ENCODE assay signal across 11 cellular contexts in the genomic region with DNA sequence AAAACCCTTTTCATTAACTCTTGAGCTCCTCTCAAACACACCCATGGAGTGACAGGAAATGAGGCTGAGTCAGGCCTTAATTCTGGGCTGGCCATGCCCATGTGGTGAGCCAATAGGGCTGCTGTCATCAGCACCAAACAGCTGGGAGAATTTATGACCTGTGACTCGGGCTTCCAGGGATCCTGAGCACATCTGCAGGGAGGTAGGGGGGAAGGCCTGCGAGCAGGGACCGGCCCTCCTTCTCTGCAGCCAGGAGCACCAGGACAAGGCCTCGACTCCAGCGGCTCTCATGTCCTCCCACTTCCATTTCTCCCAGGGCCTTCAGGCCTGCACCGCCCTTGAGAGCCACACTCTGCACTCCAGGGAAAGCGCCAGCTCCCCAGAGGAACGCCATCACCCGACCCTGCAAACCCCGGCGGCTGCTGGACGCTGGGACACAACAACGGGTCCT. TPM values are rescaled to one million over a fixed set of nuclear protein-coding genes. Genes with fewer than 3 reads are reported as not detected.
DNase-seq lines count a peak whose midpoint lies in the region; ATAC-seq and TF ChIP-seq lines count a peak whose summit lies in the region.
"Had no signal": no experiment of that assay in that cellular context is flagged by ENCODE, and none has a peak within 500 bp of the region (broad histone marks: within the 10 kb centered on the region; RNA-seq: fewer than 3 reads in every experiment).

No MANE protein-coding gene starts in this region.

- H3K4me3 ChIP-seq in HFF-Myc (replicated peaks; ENCODE audit: low read depth, low read length) (no peak overlapping the region), hepatocyte (no peak overlapping the region), upper lobe of left lung (no peak overlapping the region), psoas muscle (no peak overlapping the region)
- H3K4me3 ChIP-seq: ascending aorta, right lobe of liver had no signal

- TF ChIP-seq CTCF in HFF-Myc (IDR thresholded peaks at IDR 0.05; ENCODE audit: low read depth, low read length, missing control alignments) (no peak), hepatocyte (IDR thresholded peaks at IDR 0.05; ENCODE audit: poor library complexity) (no peak), upper lobe of left lung (IDR thresholded peaks at IDR 0.05) (no peak), psoas muscle (IDR thresholded peaks at IDR 0.05) (no peak)

- no peaks in the 10 kb centered on the region for H3K27me3 Mint-ChIP-seq in T-cell
- H3K27me3 Mint-ChIP-seq: activated CD4-positive, alpha-beta T cell treated with anti-CD3 and anti-CD28 coated beads for 36 hours had no signal

- H4K20me1 ChIP-seq in hepatocyte (ENCODE audit: insufficient read depth, poor library complexity, severe bottlenecking) = peaks cover 68% of the 10 kb centered on the region

- H3K9me3 Mint-ChIP-seq in T-cell = no peaks in the 10 kb centered on the region
- H3K9me3 Mint-ChIP-seq: stimulated activated effector memory CD8-positive, alpha-beta T cell treated with anti-CD3 and anti-CD28 coated beads, Interleukin-12 subunit alpha, Interleukin-12 subunit beta, amount 100 ng/mL, for 72 hours had no signal

- WGBS in hepatocyte (ENCODE audit: low lambda C conversion rate, missing lambda C conversion rate) = 68% methylated on average over 13 of the region's 13 CpGs
- WGBS in upper lobe of left lung, 2 donors = 60 to 74% methylated on average over 13 of the region's 13 CpGs
- WGBS in psoas muscle, 3 donors = 52 to 61% (median 55%) methylated on average over 13 of the region's 13 CpGs

- peak overlapping the region; percentile 50 for H3K4me2 ChIP-seq in hepatocyte

- H3K36me3 ChIP-seq in hepatocyte (replicated peaks; ENCODE audit: insufficient read depth, low read depth) (no peaks in the 10 kb centered on the region), upper lobe of left lung (peaks cover 0 to 7% (median 2%) of the 10 kb centered on the region in 4 donors), psoas muscle (ENCODE audit: insufficient read depth in 1 of 2, low read depth in 1 of 2) (no peaks in the 10 kb centered on the region)

- H3K27ac ChIP-seq in hepatocyte (peak overlapping the region; percentile 72), upper lobe of left lung (peak overlapping the region in 3 of 4 donors; percentile 14 to 62 (median 55)), psoas muscle (no peak overlapping the region)

- no peaks in the 10 kb centered on the region for H3K9me3 ChIP-seq in hepatocyte (ENCODE audit: low read depth)
- H3K9me3 ChIP-seq in upper lobe of left lung = no peaks in the 10 kb centered on the region
- no peaks in the 10 kb centered on the region for H3K9me3 ChIP-seq in psoas muscle
- H3K9me3 ChIP-seq: ascending aorta, right lobe of liver had no signal

- no peaks in the 10 kb centered on the region for H3K4me1 Mint-ChIP-seq in T-cell
- H3K4me1 Mint-ChIP-seq: activated CD4-positive, alpha-beta T cell treated with anti-CD3 and anti-CD28 coated beads for 36 hours; stimulated activated effector memory CD8-positive, alpha-beta T cell treated with anti-CD3 and anti-CD28 coated beads, Interleukin-12 subunit alpha, Interleukin-12 subunit beta, amount 100 ng/mL, for 72 hours had no signal

- peaks cover 89% of the 10 kb centered on the region for H3K79me2 ChIP-seq in hepatocyte

- H3K4me3 Mint-ChIP-seq in T-cell = no peak overlapping the region
- H3K4me3 Mint-ChIP-seq: activated CD4-positive, alpha-beta T cell treated with anti-CD3 and anti-CD28 coated beads for 36 hours; stimulated activated effector memory CD8-positive, alpha-beta T cell treated with anti-CD3 and anti-CD28 coated beads, Interleukin-12 subunit alpha, Interleukin-12 subunit beta, amount 100 ng/mL, for 72 hours had no signal

- CTCF ChIA-PET in T-cell (lab: Charles Lee) = no interaction called here

- DNase-seq in HFF-Myc (ENCODE audit: extremely low read depth, low read depth) = peak; percentile 97
- peak; percentile 48 for DNase-seq in hepatocyte (ENCODE audit: low spot score)
- DNase-seq in upper lobe of left lung = peak in 1 of 2 donors; percentile 37
- DNase-seq in T-cell = no peak
- no peak for DNase-seq in T-helper 2 cell
- no peak for DNase-seq in psoas muscle
- DNase-seq: activated CD4-positive, alpha-beta T cell treated with anti-CD3 and anti-CD28 coated beads for 36 hours; right lobe of liver had no signal

- intact Hi-C loops in psoas muscle (cut with DNase I) = no loop called here

- H3K9me2 ChIP-seq in hepatocyte (replicated peaks; ENCODE audit: insufficient read depth) = no peaks in the 10 kb centered on the region

- H3K4me1 ChIP-seq in hepatocyte (ENCODE audit: insufficient read depth) = peaks cover 32% of the 10 kb centered on the region
- peaks cover 6 to 19% (median 11%) of the 10 kb centered on the region in 4 donors for H3K4me1 ChIP-seq in upper lobe of left lung
- H3K4me1 ChIP-seq in psoas muscle = no peaks in the 10 kb centered on the region
- H3K4me1 ChIP-seq: ascending aorta had no signal

- no peaks in the 10 kb centered on the region for H3K27me3 ChIP-seq in hepatocyte
- no peaks in the 10 kb centered on the region for H3K27me3 ChIP-seq in upper lobe of left lung
- H3K27me3 ChIP-seq in psoas muscle (ENCODE audit: insufficient read depth in 3 of 3, low read length in 2 of 3) = peaks cover 0 to 17% (median 4%) of the 10 kb centered on the region in 3 donors
- H3K27me3 ChIP-seq: ascending aorta, right lobe of liver had no signal

- peak overlapping the region in 1 of 2 donors; percentile 23 for H3K27ac Mint-ChIP-seq in T-cell
- H3K27ac Mint-ChIP-seq: activated CD4-positive, alpha-beta T cell treated with anti-CD3 and anti-CD28 coated beads for 36 hours; stimulated activated effector memory CD8-positive, alpha-beta T cell treated with anti-CD3 and anti-CD28 coated beads, Interleukin-12 subunit alpha, Interleukin-12 subunit beta, amount 100 ng/mL, for 72 hours had no signal

- no peaks in the 10 kb centered on the region for H3K36me3 Mint-ChIP-seq in T-cell
- H3K36me3 Mint-ChIP-seq: stimulated activated effector memory CD8-positive, alpha-beta T cell treated with anti-CD3 and anti-CD28 coated beads, Interleukin-12 subunit alpha, Interleukin-12 subunit beta, amount 100 ng/mL, for 72 hours had no signal

- POLR2A ChIA-PET in T-cell (lab: Charles Lee) = no interaction called here

- no peak overlapping the region for H2AFZ ChIP-seq in hepatocyte

- ATAC-seq in SK-N-SH treated with all-trans-retinoic acid at 6 μM for 48 hours (peak; percentile 69), upper lobe of left lung (ENCODE audit: low FRiP score in 2 of 2) (peak in 1 of 2 donors; percentile 16), T-cell (replicated peaks in 1 of 4) (no peak), psoas muscle (no peak)
- ATAC-seq: activated CD4-positive, alpha-beta T cell treated with anti-CD3 and anti-CD28 coated beads for 36 hours; stimulated activated effector memory CD8-positive, alpha-beta T cell treated with anti-CD3 and anti-CD28 coated beads, Interleukin-12 subunit alpha, Interleukin-12 subunit beta, amount 100 ng/mL, for 72 hours had no signal

- TF ChIP-seq POLR2A in upper lobe of left lung (IDR thresholded peaks at IDR 0.05) = no peak

- TF ChIP-seq EP300 in upper lobe of left lung (IDR thresholded peaks at IDR 0.05) = no peak

TF ChIP-seq in SK-N-SH treated with all-trans-retinoic acid at 6 μM for 48 hours, 23 proteins besides CTCF, POLR2A, EP300 and RAD21 (continues in another document):
- TF ChIP-seq, protein P1, sequence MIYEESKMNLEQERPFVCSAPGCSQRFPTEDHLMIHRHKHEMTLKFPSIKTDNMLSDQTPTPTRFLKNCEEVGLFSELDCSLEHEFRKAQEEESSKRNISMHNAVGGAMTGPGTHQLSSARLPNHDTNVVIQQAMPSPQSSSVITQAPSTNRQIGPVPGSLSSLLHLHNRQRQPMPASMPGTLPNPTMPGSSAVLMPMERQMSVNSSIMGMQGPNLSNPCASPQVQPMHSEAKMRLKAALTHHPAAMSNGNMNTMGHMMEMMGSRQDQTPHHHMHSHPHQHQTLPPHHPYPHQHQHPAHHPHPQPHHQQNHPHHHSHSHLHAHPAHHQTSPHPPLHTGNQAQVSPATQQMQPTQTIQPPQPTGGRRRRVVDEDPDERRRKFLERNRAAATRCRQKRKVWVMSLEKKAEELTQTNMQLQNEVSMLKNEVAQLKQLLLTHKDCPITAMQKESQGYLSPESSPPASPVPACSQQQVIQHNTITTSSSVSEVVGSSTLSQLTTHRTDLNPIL (CRISPR knock-in tag; IDR thresholded peaks at IDR 0.05; ENCODE audit: low read depth) = no peak
- no peak for TF ChIP-seq PPARA (CRISPR knock-in tag; IDR thresholded peaks at IDR 0.05; ENCODE audit: borderline replicate concordance)
- TF ChIP-seq TCF4 (CRISPR knock-in tag; IDR thresholded peaks at IDR 0.05; ENCODE audit: borderline replicate concordance) = no peak
- no peak for TF ChIP-seq ARNTL (CRISPR knock-in tag; IDR thresholded peaks at IDR 0.05; ENCODE audit: borderline replicate concordance, low read depth)
- TF ChIP-seq GLIS3 (CRISPR knock-in tag; IDR thresholded peaks at IDR 0.05) = no peak
- TF ChIP-seq, protein P2, sequence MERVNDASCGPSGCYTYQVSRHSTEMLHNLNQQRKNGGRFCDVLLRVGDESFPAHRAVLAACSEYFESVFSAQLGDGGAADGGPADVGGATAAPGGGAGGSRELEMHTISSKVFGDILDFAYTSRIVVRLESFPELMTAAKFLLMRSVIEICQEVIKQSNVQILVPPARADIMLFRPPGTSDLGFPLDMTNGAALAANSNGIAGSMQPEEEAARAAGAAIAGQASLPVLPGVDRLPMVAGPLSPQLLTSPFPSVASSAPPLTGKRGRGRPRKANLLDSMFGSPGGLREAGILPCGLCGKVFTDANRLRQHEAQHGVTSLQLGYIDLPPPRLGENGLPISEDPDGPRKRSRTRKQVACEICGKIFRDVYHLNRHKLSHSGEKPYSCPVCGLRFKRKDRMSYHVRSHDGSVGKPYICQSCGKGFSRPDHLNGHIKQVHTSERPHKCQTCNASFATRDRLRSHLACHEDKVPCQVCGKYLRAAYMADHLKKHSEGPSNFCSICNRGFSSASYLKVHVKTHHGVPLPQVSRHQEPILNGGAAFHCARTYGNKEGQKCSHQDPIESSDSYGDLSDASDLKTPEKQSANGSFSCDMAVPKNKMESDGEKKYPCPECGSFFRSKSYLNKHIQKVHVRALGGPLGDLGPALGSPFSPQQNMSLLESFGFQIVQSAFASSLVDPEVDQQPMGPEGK (CRISPR knock-in tag; IDR thresholded peaks at IDR 0.05; ENCODE audit: borderline replicate concordance) = no peak
- no peak for TF ChIP-seq CSDC2 (CRISPR knock-in tag; IDR thresholded peaks at IDR 0.05)

RNA-seq across cellular contexts. Expression of gene RIPK4, which starts 14.6 kb away (rescaled TPM):
- total RNA-seq in hepatocyte (19.7 and 32.8 TPM in 2 replicates), upper lobe of left lung (10 to 100 TPM in 5 of 6 donors, 1 to 10 TPM in 1; 6.3 to 18.6 (median 14.9) TPM), T-cell (1 to 10 TPM in 2 of 5 donors, under 1 TPM in 3; 0.30 to 2.1 (median 0.63) TPM), psoas muscle (not detected)
- polyA plus RNA-seq in hepatocyte (28.1 and 31.0 TPM in 2 replicates), psoas muscle (under 1 TPM in 1 of 3 donors, not detected in 2; 0.01 TPM)

Comparison
In these comparisons a context has a peak if more than half of its experiments do, and no peak if none do; other contexts are left out.
1. DNase-seq: peak in HFF-Myc (single experiment) and hepatocyte (single experiment); none in T-cell (0 of 34), T-helper 2 cell (0 of 5) and psoas muscle (0 of 2).